In genomic region chr22:24951942-24952836, GRCh38 we compare ENCODE assay signal across 1 cellular context.
TF ChIP-seq lines count a peak whose summit lies in the region.

Gene KIAA1671 (plus strand): TSS chr22:24952716. CDS start chr22:25028000, 75,284 bp downstream.

TF ChIP-seq in K562, 482 proteins besides CTCF, POLR2A, EP300 and RAD21 (continued from another document):
- TF ChIP-seq E2F6 (IDR thresholded peaks at IDR 0.05; ENCODE audit: borderline replicate concordance in 1 of 2, extremely low read depth in 1 of 2, insufficient read depth in 1 of 2, insufficient read length in 1 of 2, low read depth in 1 of 2, low read length in 1 of 2, poor library complexity in 1 of 2, severe bottlenecking in 1 of 2) (peak in 1 of 2 experiments; percentile 77), SMC3 (conservative IDR thresholded peaks at IDR 0.05; ENCODE audit: insufficient read depth, low read depth, low read length) (peak; percentile 46), ZKSCAN8 (CRISPR knock-in tag; IDR thresholded peaks at IDR 0.05) (peak; percentile 95), MAZ (CRISPR knock-in tag; conservative IDR thresholded peaks at IDR 0.05 in 1 of 2, IDR thresholded peaks at IDR 0.05 in 1 of 2) (peak in 1 of 2 experiments; percentile 48; a peak in 1 of 4 replicates), EGR1 (conservative IDR thresholded peaks at IDR 0.05) (peak; percentile 82), ILK (tag; IDR thresholded peaks at IDR 0.05; ENCODE audit: borderline replicate concordance, low read depth) (no peak), POLR2G (IDR thresholded peaks at IDR 0.05; ENCODE audit: low read depth, low read length) (0 out of 2 replicates have a peak, but pooled peaks have one; percentile 22), MEIS2 (IDR thresholded peaks at IDR 0.05; ENCODE audit: partially characterized antibody) (peak; percentile 64), NR2C1 (IDR thresholded peaks at IDR 0.05) (peak; percentile 78), NR2C1 (tag; IDR thresholded peaks at IDR 0.05) (peak; percentile 87), TBP (optimal IDR thresholded peaks at IDR 0.05; ENCODE audit: low read depth, low read length) (no peak), DEAF1 (CRISPR knock-in tag; IDR thresholded peaks at IDR 0.05) (peak; percentile 42; the same call in 1 of the 2 replicates), RB1 (IDR thresholded peaks at IDR 0.05; ENCODE audit: low read depth) (peak; percentile 49; the same call in 1 of the 2 replicates), STAG1 (CRISPR knock-in tag; IDR thresholded peaks at IDR 0.05; ENCODE audit: borderline replicate concordance) (peak; percentile 42; the same call in 1 of the 2 replicates), RFX1 (IDR thresholded peaks at IDR 0.05) (peak; percentile 87), RBM25 (IDR thresholded peaks at IDR 0.05; ENCODE audit: low read depth, low read length, severe bottlenecking) (no peak), RBM14 (IDR thresholded peaks at IDR 0.05; ENCODE audit: borderline replicate concordance, insufficient read depth, low read depth, low read length) (0 out of 2 replicates have a peak, but pooled peaks have one; percentile 41), ZFX (CRISPR knock-in tag; IDR thresholded peaks at IDR 0.05) (0 out of 2 replicates have a peak, but pooled peaks have one; percentile 23)
